In genomic region chr9:127768666-127769065, GRCh38 we compare ENCODE assay signal across 1 cellular context.
TF ChIP-seq lines count a peak whose summit lies in the region.

No MANE protein-coding gene starts in this region.

TF ChIP-seq in H1, 55 proteins besides CTCF, POLR2A, EP300 and RAD21:
- TF ChIP-seq NRF1 (IDR thresholded peaks at IDR 0.05; ENCODE audit: low read depth, low read length) (no peak), CHD2 (IDR thresholded peaks at IDR 0.05; ENCODE audit: low read length) (no peak), ZNF274 (IDR thresholded peaks at IDR 0.05; ENCODE audit: borderline replicate concordance, extremely low read depth, low read length) (no peak), SIX5 (IDR thresholded peaks at IDR 0.05; ENCODE audit: low read depth, low read length) (no peak), EZH2 (IDR thresholded peaks at IDR 0.05; ENCODE audit: low read depth, low read length, severe bottlenecking) (no peak), GTF2F1 (IDR thresholded peaks at IDR 0.05; ENCODE audit: borderline replicate concordance, low read depth, low read length) (no peak), CHD1 (IDR thresholded peaks at IDR 0.05; ENCODE audit: low read depth, low read length) (no peak), SIN3A (conservative IDR thresholded peaks at IDR 0.05 in 1 of 2, IDR thresholded peaks at IDR 0.05 in 1 of 2; ENCODE audit: low read depth in 1 of 2, low read length in 2 of 2) (no peak), SIRT6 (IDR thresholded peaks at IDR 0.05; ENCODE audit: low read length) (no peak), KDM1A (IDR thresholded peaks at IDR 0.05; ENCODE audit: borderline replicate concordance, low read length) (no peak), CHD7 (IDR thresholded peaks at IDR 0.05; ENCODE audit: insufficient replicate concordance, low read length) (no peak), TAF7 (optimal IDR thresholded peaks at IDR 0.05; ENCODE audit: borderline replicate concordance, low read depth, low read length) (no peak)
